Comparison of ENCODE assay signal across 9 cellular contexts in genomic region chr4:187176261-187176910, GRCh38.
"Had no signal": no experiment of that assay in that cellular context is flagged by ENCODE, and none has a peak within 500 bp of the region (broad histone marks: within the 10 kb centered on the region; RNA-seq: fewer than 3 reads in every experiment).

No MANE protein-coding gene starts in this region.

- H3K36me3 ChIP-seq: ascending aorta, neutrophil, tibial nerve had no signal

- H3K4me3 ChIP-seq: ascending aorta, skin epidermis, tibial nerve had no signal

- H3K9me3 Mint-ChIP-seq: endodermal cell had no signal

- H3K27ac ChIP-seq: ascending aorta, neutrophil, skin epidermis, tibial nerve had no signal

- ATAC-seq: left lobe of liver had no signal

- H3K4me1 Mint-ChIP-seq: endodermal cell had no signal

- H3K27ac Mint-ChIP-seq: endodermal cell had no signal

- H3K4me1 ChIP-seq: ascending aorta had no signal

- H3K9me3 ChIP-seq: ascending aorta, neutrophil, tibial nerve had no signal

- DNase-seq: activated CD4-positive, alpha-beta T cell treated with anti-CD3 and anti-CD28 coated beads, Interleukin-2, amount 50 U/mL, for 48 hours; activated CD4-positive, CD25-positive, alpha-beta regulatory T cell treated with anti-CD3 and anti-CD28 coated beads, Interleukin-2, amount 50 U/mL, for 72 hours; endodermal cell; posterior cingulate gyrus had no signal

- H3K4me3 Mint-ChIP-seq: endodermal cell had no signal

- H3K27me3 ChIP-seq: ascending aorta, neutrophil, tibial nerve had no signal
